In genomic region chr21:45492765-45493164, GRCh38 we compare ENCODE assay signal across 29 cellular contexts.
"Had no signal": no experiment of that assay in that cellular context is flagged by ENCODE, and none has a peak within 500 bp of the region (broad histone marks: within the 10 kb centered on the region; RNA-seq: fewer than 3 reads in every experiment).

No MANE protein-coding gene starts in this region.

- FAIRE-seq: urothelium cell line had no signal

- H3K36me3 Mint-ChIP-seq: stimulated activated effector memory CD8-positive, alpha-beta T cell treated with anti-CD3 and anti-CD28 coated beads, Interleukin-12 subunit alpha, Interleukin-12 subunit beta, amount 100 ng/mL, for 72 hours; stimulated activated memory B cell treated with anti-CD40 and anti-IgM and Interleukin-4, amounts not matched to agents 10 μg/mL and 1 μg/mL and 100 μg/mL, for 72 hours; stimulated activated naive B cell treated with anti-CD40 and anti-IgM and Interleukin-4, amounts not matched to agents 10 μg/mL and 1 μg/mL and 100 μg/mL, for 72 hours; type B pancreatic cell had no signal

- H3K4me1 ChIP-seq: suprapubic skin, thyroid gland, tibial artery, tibial nerve, transverse colon, upper lobe of left lung, upper lobe of right lung, uterus, vagina had no signal

- ATAC-seq: stimulated activated effector memory CD8-positive, alpha-beta T cell treated with anti-CD3 and anti-CD28 coated beads, Interleukin-12 subunit alpha, Interleukin-12 subunit beta, amount 100 ng/mL, for 72 hours; stimulated activated memory B cell treated with anti-CD40 and anti-IgM and Interleukin-4, amounts not matched to agents 10 μg/mL and 1 μg/mL and 100 μg/mL, for 72 hours; stimulated activated naive B cell treated with anti-CD40 and anti-IgM and Interleukin-4, amounts not matched to agents 10 μg/mL and 1 μg/mL and 100 μg/mL, for 72 hours; stimulated activated naive CD8-positive, alpha-beta T cell treated with anti-CD3 and anti-CD28 coated beads, Interleukin-15, amount 100 ng/mL, for 72 hours; stimulated activated naive CD8-positive, alpha-beta T cell treated with anti-CD3 and anti-CD28 coated beads, Interleukin-15, Interleukin-2, amounts not matched to agents 100 U/mL and 50 U/mL, for 24 hours; upper lobe of right lung had no signal

- H3K4me3 ChIP-seq: stomach, suprapubic skin, testis, thoracic aorta, thyroid gland, tibial artery, tibial nerve, transverse colon, upper lobe of left lung, upper lobe of right lung, uterus, vagina had no signal

- H3K36me3 ChIP-seq: transverse colon, uterus had no signal

- H3K27me3 Mint-ChIP-seq: stimulated activated naive CD8-positive, alpha-beta T cell treated with anti-CD3 and anti-CD28 coated beads, Interleukin-15, amount 100 ng/mL, for 72 hours; stimulated activated naive CD8-positive, alpha-beta T cell treated with anti-CD3 and anti-CD28 coated beads, Interleukin-15, Interleukin-2, amounts not matched to agents 100 ng/mL and 50 ng/mL, for 24 hours; type B pancreatic cell had no signal

- H3K4me1 Mint-ChIP-seq: stimulated activated memory B cell treated with anti-CD40 and anti-IgM and Interleukin-4, amounts not matched to agents 10 μg/mL and 1 μg/mL and 100 μg/mL, for 72 hours; stimulated activated naive B cell treated with anti-CD40 and anti-IgM and Interleukin-4, amounts not matched to agents 10 μg/mL and 1 μg/mL and 100 μg/mL, for 72 hours had no signal

- H3K9me3 ChIP-seq: stomach, suprapubic skin, testis, thoracic aorta, thyroid gland, tibial artery, tibial nerve, transverse colon, upper lobe of left lung, upper lobe of right lung, uterus, vagina had no signal

- H3K27ac ChIP-seq: stomach, suprapubic skin, testis, thoracic aorta, thyroid gland, tibial artery, tibial nerve, transverse colon, upper lobe of left lung, upper lobe of right lung, uterus, vagina had no signal

- H3K9me3 Mint-ChIP-seq: stimulated activated effector memory CD8-positive, alpha-beta T cell treated with anti-CD3 and anti-CD28 coated beads, Interleukin-12 subunit alpha, Interleukin-12 subunit beta, amount 100 ng/mL, for 72 hours; stimulated activated memory B cell treated with anti-CD40 and anti-IgM and Interleukin-4, amounts not matched to agents 10 μg/mL and 1 μg/mL and 100 μg/mL, for 72 hours; stimulated activated naive B cell treated with anti-CD40 and anti-IgM and Interleukin-4, amounts not matched to agents 10 μg/mL and 1 μg/mL and 100 μg/mL, for 72 hours; stimulated activated naive CD8-positive, alpha-beta T cell treated with anti-CD3 and anti-CD28 coated beads, Interleukin-15, amount 100 ng/mL, for 72 hours; stimulated activated naive CD8-positive, alpha-beta T cell treated with anti-CD3 and anti-CD28 coated beads, Interleukin-15, Interleukin-2, amounts not matched to agents 100 ng/mL and 50 ng/mL, for 24 hours; type B pancreatic cell had no signal

- H3K27ac Mint-ChIP-seq: stimulated activated effector memory CD8-positive, alpha-beta T cell treated with anti-CD3 and anti-CD28 coated beads, Interleukin-12 subunit alpha, Interleukin-12 subunit beta, amount 100 ng/mL, for 72 hours; stimulated activated memory B cell treated with anti-CD40 and anti-IgM and Interleukin-4, amounts not matched to agents 10 μg/mL and 1 μg/mL and 100 μg/mL, for 72 hours; stimulated activated naive B cell treated with anti-CD40 and anti-IgM and Interleukin-4, amounts not matched to agents 10 μg/mL and 1 μg/mL and 100 μg/mL, for 72 hours; stimulated activated naive CD8-positive, alpha-beta T cell treated with anti-CD3 and anti-CD28 coated beads, Interleukin-15, Interleukin-2, amounts not matched to agents 100 ng/mL and 50 ng/mL, for 24 hours; type B pancreatic cell had no signal

- H3K27me3 ChIP-seq: stomach, suprapubic skin, testis, thyroid gland, tibial artery, tibial nerve, transverse colon, upper lobe of left lung, upper lobe of right lung, uterus, vagina had no signal

- H3K4me3 Mint-ChIP-seq: stimulated activated effector memory CD8-positive, alpha-beta T cell treated with anti-CD3 and anti-CD28 coated beads, Interleukin-12 subunit alpha, Interleukin-12 subunit beta, amount 100 ng/mL, for 72 hours; stimulated activated memory B cell treated with anti-CD40 and anti-IgM and Interleukin-4, amounts not matched to agents 10 μg/mL and 1 μg/mL and 100 μg/mL, for 72 hours; stimulated activated naive B cell treated with anti-CD40 and anti-IgM and Interleukin-4, amounts not matched to agents 10 μg/mL and 1 μg/mL and 100 μg/mL, for 72 hours; stimulated activated naive CD8-positive, alpha-beta T cell treated with anti-CD3 and anti-CD28 coated beads, Interleukin-15, amount 100 ng/mL, for 72 hours; stimulated activated naive CD8-positive, alpha-beta T cell treated with anti-CD3 and anti-CD28 coated beads, Interleukin-15, Interleukin-2, amounts not matched to agents 100 ng/mL and 50 ng/mL, for 24 hours; type B pancreatic cell had no signal

- DNase-seq: stimulated activated CD4-positive, alpha-beta T cell treated with anti-CD3 and anti-CD28 coated beads, Interleukin-2, amount 100 ng/mL, for 48 hours; stimulated activated CD4-positive, alpha-beta T cell treated with anti-CD3 and anti-CD28 coated beads, Interleukin-4, amount 100 ng/mL, for 1 hour; stimulated activated CD4-positive, alpha-beta T cell treated with anti-CD3 and anti-CD28 coated beads, Interleukin-4, amount 100 ng/mL, for 24 hours; stimulated activated CD4-positive, alpha-beta T cell treated with anti-CD3 and anti-CD28 coated beads, Interleukin-4, amount 100 ng/mL, for 4 hours; stimulated activated CD8-positive, alpha-beta memory T cell treated with anti-CD3 and anti-CD28 coated beads, Interleukin-4, amount 100 ng/mL, for 48 hours; stimulated activated naive B cell treated with anti-CD40 and anti-IgM and Interleukin-4, amounts not matched to agents 10 μg/mL and 1 μg/mL and 100 μg/mL, for 72 hours; stimulated activated naive CD4-positive, alpha-beta T cell; stimulated activated naive CD4-positive, alpha-beta T cell treated with Interleukin-2 at 50 U/mL for 16 hours; stimulated activated naive CD8-positive, alpha-beta T cell treated with anti-CD3 and anti-CD28 coated beads, Interleukin-15, amount 100 ng/mL, for 72 hours; stimulated activated naive CD8-positive, alpha-beta T cell treated with anti-CD3 and anti-CD28 coated beads, Interleukin-15, Interleukin-2, amounts not matched to agents 100 U/mL and 50 U/mL, for 24 hours; stomach; substantia nigra; testis; thyroid gland; tibial artery; transverse colon; trophoblast cell; upper lobe of right lung; uterus had no signal
